In genomic region chr15:77527831-77528231, GRCh38 we compare ENCODE assay signal across 15 cellular contexts.
DNase-seq lines count a peak whose midpoint lies in the region; ATAC-seq and TF ChIP-seq lines count a peak whose summit lies in the region.
"Had no signal": no experiment of that assay in that cellular context is flagged by ENCODE, and none has a peak within 500 bp of the region (broad histone marks: within the 10 kb centered on the region; RNA-seq: fewer than 3 reads in every experiment).

No MANE protein-coding gene starts in this region.

- TF ChIP-seq POLR2A in sigmoid colon (IDR thresholded peaks at IDR 0.05) (no peak), adrenal gland (IDR thresholded peaks at IDR 0.05) (no peak)

- peak in 1 of 2 donors; percentile 28 for DNase-seq in left lung
- DNase-seq in sigmoid colon: peak; percentile 50
- DNase-seq in adrenal gland: no peak
- DNase-seq in coronary artery (ENCODE audit: low spot score): no peak
- DNase-seq in T1000 (lab: John Stamatoyannopoulos, UW): no peak
- no peak for DNase-seq in NCI-H748 treated with DMSO at 0.1 percent for 48 hours (lab: John Stamatoyannopoulos, UW)
- DNase-seq: activated CD4-positive, alpha-beta T cell treated with anti-CD3 and anti-CD28 coated beads, Interleukin-2, amount 50 U/mL, for 1 hour; activated T-cell treated with anti-CD3 and anti-CD28 coated beads, Interleukin-2, amount 50 U/mL, for 24 hours; gastrocnemius medialis; Karpas-422; NCI-H226 had no signal

- no peaks in the 10 kb centered on the region for H3K27me3 Mint-ChIP-seq in brain
- H3K27me3 Mint-ChIP-seq: activated T-cell treated with anti-CD3 and anti-CD28 coated beads, Interleukin-2, amount 50 U/mL, for 24 hours had no signal

- CTCF ChIA-PET in HEK293 (lab: Yijun Ruan, JAX): interaction anchor here (0.5 to 5.9 kb wide), 4 partner anchors 12 to 410 kb away, joined by 3 to 36 read pairs (median 3); no protein-coding TSS in a partner anchor

- intact Hi-C loops in left lung (cut with DNase I) (no loop called here), sigmoid colon (cut with DNase I) (no loop called here), adrenal gland (cut with DNase I) (no loop called here)

- H3K27ac Mint-ChIP-seq in brain: peak overlapping the region in 3 of 5 experiments; percentile 89 to 97 (median 97)
- H3K27ac Mint-ChIP-seq: activated T-cell treated with anti-CD3 and anti-CD28 coated beads, Interleukin-2, amount 50 U/mL, for 24 hours had no signal

- H3K9me3 Mint-ChIP-seq in brain: no peaks in the 10 kb centered on the region
- H3K9me3 Mint-ChIP-seq: activated T-cell treated with anti-CD3 and anti-CD28 coated beads, Interleukin-2, amount 50 U/mL, for 24 hours had no signal

- POLR2A ChIA-PET in HEK293 (lab: Yijun Ruan, JAX): interaction anchor here (1.2 to 1.3 kb wide), 2 partner anchors 9 to 11 kb away, joined by 3 to 4 read pairs; no protein-coding TSS in a partner anchor

- no peak overlapping the region for H3K4me3 Mint-ChIP-seq in brain
- H3K4me3 Mint-ChIP-seq: activated T-cell treated with anti-CD3 and anti-CD28 coated beads, Interleukin-2, amount 50 U/mL, for 24 hours had no signal

- peaks cover 75% of the 10 kb centered on the region for H3K4me1 Mint-ChIP-seq in brain

- no peaks in the 10 kb centered on the region for H3K27me3 ChIP-seq in left lung
- no peaks in the 10 kb centered on the region for H3K27me3 ChIP-seq in sigmoid colon
- H3K27me3 ChIP-seq in adrenal gland: no peaks in the 10 kb centered on the region
- H3K27me3 ChIP-seq: gastrocnemius medialis, SJSA1 had no signal

- 81 to 83% methylated on average over 6 of the region's 6 CpGs for WGBS in sigmoid colon, 2 donors
- 62 to 100% (median 84%) methylated on average over 2 to 6 of the region's 6 CpGs for WGBS in adrenal gland, 4 donors

- H3K27ac ChIP-seq in HEK293 (ENCODE audit: extremely low read depth, low read depth, low read length) (peak overlapping the region; percentile 35; the same call in 1 of the 2 replicates), left lung (peak overlapping the region in 1 of 2 donors; percentile 7), sigmoid colon (no peak overlapping the region), adrenal gland (no peak overlapping the region), coronary artery (peak overlapping the region in 1 of 2 donors; percentile 22)
- H3K27ac ChIP-seq: gastrocnemius medialis, SJSA1, stomach had no signal

- H3K36me3 ChIP-seq in HEK293 (ENCODE audit: control insufficient read depth in 2 of 2, insufficient read depth in 1 of 2, low read length in 2 of 2): no peaks in the 10 kb centered on the region
- H3K36me3 ChIP-seq in left lung: no peaks in the 10 kb centered on the region
- no peaks in the 10 kb centered on the region for H3K36me3 ChIP-seq in sigmoid colon
- H3K36me3 ChIP-seq in adrenal gland (replicated peaks in 1 of 2): no peaks in the 10 kb centered on the region
- H3K36me3 ChIP-seq: gastrocnemius medialis, SJSA1, stomach had no signal

- no peak for TF ChIP-seq EP300 in sigmoid colon (IDR thresholded peaks at IDR 0.05)

- H3K9me3 ChIP-seq in HEK293 (ENCODE audit: control insufficient read depth, insufficient read depth, low read depth, low read length) (no peaks in the 10 kb centered on the region), left lung (no peaks in the 10 kb centered on the region), sigmoid colon (no peaks in the 10 kb centered on the region), adrenal gland (replicated peaks in 1 of 3) (no peaks in the 10 kb centered on the region)
- H3K9me3 ChIP-seq: gastrocnemius medialis, SJSA1, stomach had no signal

- TF ChIP-seq CTCF in HEK293 (tag by site-specific recombination; IDR thresholded peaks at IDR 0.05) (no peak), brain (conservative IDR thresholded peaks at IDR 0.05) (no peak), left lung (IDR thresholded peaks at IDR 0.05) (no peak), sigmoid colon (IDR thresholded peaks at IDR 0.05) (no peak), adrenal gland (IDR thresholded peaks at IDR 0.05) (no peak), coronary artery (IDR thresholded peaks at IDR 0.05) (no peak)

- peaks cover 5% of the 10 kb centered on the region for H3K36me3 Mint-ChIP-seq in brain

- H3K4me3 ChIP-seq in HEK293 (ENCODE audit: low read depth, low read length) (no peak overlapping the region), left lung (no peak overlapping the region), sigmoid colon (no peak overlapping the region), adrenal gland (no peak overlapping the region), coronary artery (no peak overlapping the region)
- H3K4me3 ChIP-seq: gastrocnemius medialis, SJSA1, stomach had no signal

- H3K4me1 ChIP-seq in HEK293 (ENCODE audit: control insufficient read depth, insufficient read depth, low read length) (peaks cover 10% of the 10 kb centered on the region), left lung (peaks cover 0 to 8% of the 10 kb centered on the region in 2 donors), sigmoid colon (peaks cover 0 to 12% (median 6%) of the 10 kb centered on the region in 4 donors), adrenal gland (replicated peaks in 1 of 2) (no peaks in the 10 kb centered on the region)
- H3K4me1 ChIP-seq: gastrocnemius medialis had no signal

- ATAC-seq in left lung: peak; percentile 9
- ATAC-seq: gastrocnemius medialis had no signal

TF ChIP-seq in HEK293, 187 proteins besides CTCF, POLR2A, EP300 and RAD21:
- no peak for TF ChIP-seq HOXA7 (CRISPR knock-in tag; IDR thresholded peaks at IDR 0.05; ENCODE audit: borderline replicate concordance)
- TF ChIP-seq BCL11A (tag by site-specific recombination; IDR thresholded peaks at IDR 0.05; ENCODE audit: low read depth): no peak
- TF ChIP-seq ZNF664 (tag by site-specific recombination; IDR thresholded peaks at IDR 0.05): no peak
- TF ChIP-seq, protein P1, sequence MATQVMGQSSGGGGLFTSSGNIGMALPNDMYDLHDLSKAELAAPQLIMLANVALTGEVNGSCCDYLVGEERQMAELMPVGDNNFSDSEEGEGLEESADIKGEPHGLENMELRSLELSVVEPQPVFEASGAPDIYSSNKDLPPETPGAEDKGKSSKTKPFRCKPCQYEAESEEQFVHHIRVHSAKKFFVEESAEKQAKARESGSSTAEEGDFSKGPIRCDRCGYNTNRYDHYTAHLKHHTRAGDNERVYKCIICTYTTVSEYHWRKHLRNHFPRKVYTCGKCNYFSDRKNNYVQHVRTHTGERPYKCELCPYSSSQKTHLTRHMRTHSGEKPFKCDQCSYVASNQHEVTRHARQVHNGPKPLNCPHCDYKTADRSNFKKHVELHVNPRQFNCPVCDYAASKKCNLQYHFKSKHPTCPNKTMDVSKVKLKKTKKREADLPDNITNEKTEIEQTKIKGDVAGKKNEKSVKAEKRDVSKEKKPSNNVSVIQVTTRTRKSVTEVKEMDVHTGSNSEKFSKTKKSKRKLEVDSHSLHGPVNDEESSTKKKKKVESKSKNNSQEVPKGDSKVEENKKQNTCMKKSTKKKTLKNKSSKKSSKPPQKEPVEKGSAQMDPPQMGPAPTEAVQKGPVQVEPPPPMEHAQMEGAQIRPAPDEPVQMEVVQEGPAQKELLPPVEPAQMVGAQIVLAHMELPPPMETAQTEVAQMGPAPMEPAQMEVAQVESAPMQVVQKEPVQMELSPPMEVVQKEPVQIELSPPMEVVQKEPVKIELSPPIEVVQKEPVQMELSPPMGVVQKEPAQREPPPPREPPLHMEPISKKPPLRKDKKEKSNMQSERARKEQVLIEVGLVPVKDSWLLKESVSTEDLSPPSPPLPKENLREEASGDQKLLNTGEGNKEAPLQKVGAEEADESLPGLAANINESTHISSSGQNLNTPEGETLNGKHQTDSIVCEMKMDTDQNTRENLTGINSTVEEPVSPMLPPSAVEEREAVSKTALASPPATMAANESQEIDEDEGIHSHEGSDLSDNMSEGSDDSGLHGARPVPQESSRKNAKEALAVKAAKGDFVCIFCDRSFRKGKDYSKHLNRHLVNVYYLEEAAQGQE (tag by site-specific recombination; IDR thresholded peaks at IDR 0.05): no peak
- no peak for TF ChIP-seq ZNF768 (tag by site-specific recombination; IDR thresholded peaks at IDR 0.05)
- no peak for TF ChIP-seq ZNF473 (tag by site-specific recombination; IDR thresholded peaks at IDR 0.05)
- no peak for TF ChIP-seq ZNF658 (tag by site-specific recombination; IDR thresholded peaks at IDR 0.05)
- TF ChIP-seq ZNF24 (tag by site-specific recombination; IDR thresholded peaks at IDR 0.05): no peak
- no peak for TF ChIP-seq ZNF138 (tag by site-specific recombination; IDR thresholded peaks at IDR 0.05; ENCODE audit: borderline replicate concordance)
- TF ChIP-seq ZNF785 (tag by site-specific recombination; IDR thresholded peaks at IDR 0.05): no peak
- no peak for TF ChIP-seq YY1 (tag by site-specific recombination; IDR thresholded peaks at IDR 0.05)
- TF ChIP-seq ZNF48 (tag by site-specific recombination; IDR thresholded peaks at IDR 0.05): no peak
- TF ChIP-seq GFI1B (tag by site-specific recombination; IDR thresholded peaks at IDR 0.05): no peak
TF ChIP-seq in HEK293: peak in this region for 0.
